28 cellular contexts compared by ENCODE assay signal in genomic region chr7:2657208-2657607, GRCh38. TPM values are rescaled to one million over a fixed set of nuclear protein-coding genes. Genes with fewer than 3 reads are reported as not detected.
"Had no signal": no experiment of that assay in that cellular context is flagged by ENCODE, and none has a peak within 500 bp of the region (broad histone marks: within the 10 kb centered on the region; RNA-seq: fewer than 3 reads in every experiment).

No MANE protein-coding gene starts in this region.

- H3K27ac Mint-ChIP-seq: activated B cell treated with CpG ODN at 0.5 μM for 24 hours; activated CD4-positive, alpha-beta T cell treated with anti-CD3 and anti-CD28 coated beads for 36 hours; stimulated activated memory B cell treated with anti-CD40 and anti-IgM and Interleukin-4, amounts not matched to agents 10 μg/mL and 1 μg/mL and 100 μg/mL, for 72 hours; T-helper 1 cell treated with Interleukin-12 subunit alpha and Interleukin-12 subunit beta and Interleukin-4 antibody, amounts not matched to agents 30 μg/mL and 1 μg/mL, for 36 hours had no signal

- H3K4me1 ChIP-seq: parathyroid adenoma, transverse colon had no signal

- H3K9me3 ChIP-seq: esophagus muscularis mucosa, gastrocnemius medialis, stomach, transverse colon had no signal

- H3K27ac ChIP-seq: brain microvascular endothelial cell, esophagus muscularis mucosa, gastrocnemius medialis, parathyroid adenoma, stomach, transverse colon had no signal

- H2AFZ ChIP-seq: parathyroid adenoma had no signal

- H3K79me2 ChIP-seq: parathyroid adenoma had no signal

- H3K4me3 Mint-ChIP-seq: activated B cell treated with CpG ODN at 0.5 μM for 24 hours; activated CD4-positive, alpha-beta T cell treated with anti-CD3 and anti-CD28 coated beads for 36 hours; natural killer cell; stimulated activated memory B cell treated with anti-CD40 and anti-IgM and Interleukin-4, amounts not matched to agents 10 μg/mL and 1 μg/mL and 100 μg/mL, for 72 hours; T-helper 1 cell treated with Interleukin-12 subunit alpha and Interleukin-12 subunit beta and Interleukin-4 antibody, amounts not matched to agents 30 μg/mL and 1 μg/mL, for 36 hours had no signal

- H3K9ac ChIP-seq: parathyroid adenoma had no signal

- DNase-seq: activated B cell treated with CpG ODN at 0.5 μM for 24 hours; activated CD4-positive, alpha-beta T cell treated with anti-CD3 and anti-CD28 coated beads for 36 hours; activated CD4-positive, alpha-beta T cell treated with anti-CD3 and anti-CD28 coated beads, Interleukin-2, amount 50 U/mL, for 4 hours; activated effector memory CD4-positive, alpha-beta T cell treated with anti-CD3 and anti-CD28 coated beads, Interleukin-2, amount 50 U/mL, for 16 hours; activated naive CD4-positive, alpha-beta T cell treated with anti-CD3 and anti-CD28 coated beads, Interleukin-2, amount 50 U/mL, for 16 hours; activated T-cell treated with anti-CD3 and anti-CD28 coated beads for 4 hours; brain microvascular endothelial cell; central memory CD4-positive, alpha-beta T cell; effector memory CD4-positive, alpha-beta T cell; gastrocnemius medialis; head of caudate nucleus; hypothalamus; left ventricle myocardium superior; mammary epithelial cell; midbrain; natural killer cell; nucleus accumbens; small intestine; stimulated activated CD4-positive, alpha-beta T cell treated with anti-CD3 and anti-CD28 coated beads, Interleukin-2, amount 100 ng/mL, for 24 hours; stomach; T1000; transverse colon had no signal

- H3K36me3 ChIP-seq: transverse colon had no signal

- H3K27me3 ChIP-seq: brain microvascular endothelial cell, esophagus muscularis mucosa, gastrocnemius medialis, stomach, transverse colon had no signal

- H3K4me1 Mint-ChIP-seq: activated B cell treated with CpG ODN at 0.5 μM for 24 hours; activated CD4-positive, alpha-beta T cell treated with anti-CD3 and anti-CD28 coated beads for 36 hours; stimulated activated memory B cell treated with anti-CD40 and anti-IgM and Interleukin-4, amounts not matched to agents 10 μg/mL and 1 μg/mL and 100 μg/mL, for 72 hours had no signal

- FAIRE-seq: colon, islet of Langerhans, small intestine had no signal

- H3K9me3 Mint-ChIP-seq: activated B cell treated with CpG ODN at 0.5 μM for 24 hours; natural killer cell; stimulated activated memory B cell treated with anti-CD40 and anti-IgM and Interleukin-4, amounts not matched to agents 10 μg/mL and 1 μg/mL and 100 μg/mL, for 72 hours; T-helper 1 cell treated with Interleukin-12 subunit alpha and Interleukin-12 subunit beta and Interleukin-4 antibody, amounts not matched to agents 30 μg/mL and 1 μg/mL, for 36 hours had no signal

- H3K27me3 Mint-ChIP-seq: activated B cell treated with CpG ODN at 0.5 μM for 24 hours; activated CD4-positive, alpha-beta T cell treated with anti-CD3 and anti-CD28 coated beads for 36 hours; stimulated activated memory B cell treated with anti-CD40 and anti-IgM and Interleukin-4, amounts not matched to agents 10 μg/mL and 1 μg/mL and 100 μg/mL, for 72 hours had no signal

- H3K4me3 ChIP-seq: esophagus muscularis mucosa, gastrocnemius medialis, stomach, transverse colon had no signal

- H3K36me3 Mint-ChIP-seq: natural killer cell had no signal

RNA-seq across cellular contexts. Expression of gene AMZ1, which starts 30.8 kb away (rescaled TPM):
- total RNA-seq: gastrocnemius medialis had no signal
- polyA plus RNA-seq: stomach had no signal
